Comparison of ENCODE assay signal across 28 cellular contexts in genomic region chr3:175009294-175009693, GRCh38.
"Had no signal": no experiment of that assay in that cellular context is flagged by ENCODE, and none has a peak within 500 bp of the region (broad histone marks: within the 10 kb centered on the region; RNA-seq: fewer than 3 reads in every experiment).

No MANE protein-coding gene starts in this region.

- H3K4me1 ChIP-seq: neural progenitor cell, parathyroid adenoma, psoas muscle, spleen, testis, tibial artery, upper lobe of right lung, vagina had no signal

- H3K9ac ChIP-seq: neural progenitor cell, parathyroid adenoma had no signal

- H3K4me2 ChIP-seq: neural progenitor cell, smooth muscle cell had no signal

- H3K27ac ChIP-seq: neural progenitor cell, ovary, parathyroid adenoma, psoas muscle, skin epidermis, spleen, suprapubic skin, testis, tibial artery, transverse colon, upper lobe of right lung, vagina had no signal

- DNase-seq: natural killer cell; occipital lobe; ovary; posterior cingulate gyrus; psoas muscle; right cardiac atrium; spleen; stimulated activated CD4-positive, alpha-beta T cell treated with anti-CD3 and anti-CD28 coated beads, Interleukin-12 subunit alpha, Interleukin-12 subunit beta, amount 100 ng/mL, for 4 hours; stimulated activated CD4-positive, alpha-beta T cell treated with anti-CD3 and anti-CD28 coated beads, Interleukin-1b, Interleukin-23, amount 100 ng/mL, for 48 hours; stimulated activated CD4-positive, alpha-beta T cell treated with anti-CD3 and anti-CD28 coated beads, Interleukin-4, amount 100 ng/mL, for 1 hour; stimulated activated CD4-positive, alpha-beta T cell treated with anti-CD3 and anti-CD28 coated beads, Interleukin-4, amount 100 ng/mL, for 4 hours; stimulated activated CD8-positive, alpha-beta memory T cell treated with anti-CD3 and anti-CD28 coated beads, Interleukin-4, amount 100 ng/mL, for 48 hours; stimulated activated naive CD4-positive, alpha-beta T cell; stimulated activated naive CD8-positive, alpha-beta T cell treated with anti-CD3 and anti-CD28 coated beads, Interleukin-15, amount 100 ng/mL, for 72 hours; stimulated activated naive CD8-positive, alpha-beta T cell treated with anti-CD3 and anti-CD28 coated beads, Interleukin-15, Interleukin-2, amounts not matched to agents 100 U/mL and 50 U/mL, for 24 hours; substantia nigra; testis; tibial artery; transverse colon; upper lobe of right lung had no signal

- H3K9me3 ChIP-seq: ovary, psoas muscle, suprapubic skin, testis, tibial artery, transverse colon, upper lobe of right lung, vagina had no signal

- H2AFZ ChIP-seq: neural progenitor cell, parathyroid adenoma had no signal

- ATAC-seq: natural killer cell; psoas muscle; right cardiac atrium; sciatic nerve; stimulated activated memory B cell treated with anti-CD40 and anti-IgM and Interleukin-4, amounts not matched to agents 10 μg/mL and 1 μg/mL and 100 μg/mL, for 72 hours; stimulated activated naive CD8-positive, alpha-beta T cell treated with anti-CD3 and anti-CD28 coated beads, Interleukin-15, amount 100 ng/mL, for 72 hours; stimulated activated naive CD8-positive, alpha-beta T cell treated with anti-CD3 and anti-CD28 coated beads, Interleukin-15, Interleukin-2, amounts not matched to agents 100 U/mL and 50 U/mL, for 24 hours; upper lobe of right lung had no signal

- H3K36me3 ChIP-seq: neural progenitor cell, ovary, spleen, suprapubic skin, tibial artery, transverse colon, upper lobe of right lung, vagina had no signal

- H3K79me2 ChIP-seq: parathyroid adenoma had no signal

- H3K27me3 ChIP-seq: neural progenitor cell, ovary, spleen, suprapubic skin, testis, tibial artery, transverse colon, upper lobe of right lung, vagina had no signal

- H3K4me3 ChIP-seq: neural progenitor cell, ovary, psoas muscle, skin epidermis, smooth muscle cell, spleen, suprapubic skin, testis, tibial artery, transverse colon, upper lobe of right lung, vagina had no signal
